In the genomic region with DNA sequence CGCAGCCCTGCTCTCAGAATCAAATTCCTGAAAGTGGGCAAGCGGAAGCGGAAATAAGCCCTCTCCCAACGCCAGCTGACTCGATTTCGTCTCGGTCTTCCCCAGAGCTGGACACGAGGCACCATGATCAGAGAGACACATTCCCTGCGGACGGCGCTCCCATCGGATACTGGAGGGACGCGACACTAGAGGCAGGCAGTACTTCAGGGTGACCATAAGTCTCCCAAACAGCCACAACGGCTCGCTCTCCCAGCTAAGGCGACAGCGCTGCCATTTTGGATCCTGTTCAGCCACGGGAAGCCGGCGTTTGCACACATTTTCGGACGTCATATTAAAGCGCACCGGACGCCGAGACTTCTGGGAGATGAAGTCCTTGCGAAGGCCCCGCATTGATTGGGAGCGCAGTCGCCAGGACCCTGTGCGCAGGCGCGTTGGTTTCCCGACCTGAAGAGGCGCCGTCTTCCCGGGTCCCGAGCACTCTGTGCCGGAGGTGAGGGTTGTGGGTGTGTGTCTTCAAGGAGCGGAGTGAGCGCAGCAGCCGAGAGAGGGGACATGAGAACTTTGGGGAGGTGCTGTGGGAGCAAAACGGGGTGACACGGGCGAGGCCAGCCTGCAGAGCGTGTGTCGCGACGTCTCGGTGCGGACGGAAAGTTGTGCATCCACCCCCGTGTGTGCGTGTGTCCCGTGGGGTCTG, we compare ENCODE assay signal across 8 cellular contexts. TPM values are rescaled to one million over a fixed set of nuclear protein-coding genes. Genes with fewer than 3 reads are reported as not detected.
DNase-seq lines count a peak whose midpoint lies in the region; ATAC-seq, FAIRE-seq and TF ChIP-seq lines count a peak whose summit lies in the region.

TSS of gene ZNF2 (plus strand) at position 439 of the 694 bp plus-strand sequence. CDS start 10,418 bp downstream, outside the sequence.

- ATAC-seq in naive thymus-derived CD8-positive, alpha-beta T cell = peak; percentile 93 to 95
- peak; percentile 95 to 97 for ATAC-seq in stimulated activated naive B cell treated with anti-CD40 and anti-IgM and Interleukin-4, amounts not matched to agents 10 μg/mL and 1 μg/mL and 100 μg/mL, for 72 hours (replicated peaks)

- DNase-seq in ELR (ENCODE audit: low read depth) = peak; percentile 99
- peak; percentile 97 for DNase-seq in H54 (ENCODE audit: insufficient read length, low spot score)
- peak; percentile 99 for DNase-seq in LoVo (ENCODE audit: low spot score)
- peak; percentile 99 for DNase-seq in RWPE1 (ENCODE audit: low spot score)
- peak; percentile 96 for DNase-seq in activated T-helper 9 cell treated with anti-CD3 and anti-CD28 coated beads, Interleukin-2, amount 50 U/mL, for 16 hours (ENCODE audit: low read depth)
- peak; percentile 98 for DNase-seq in fibroblast of peridontal ligament (ENCODE audit: extremely low read depth)
- peak; percentile 95 to 99 (median 96) for DNase-seq in naive thymus-derived CD8-positive, alpha-beta T cell
- peak; percentile 93 for DNase-seq in stimulated activated naive B cell treated with anti-CD40 and anti-IgM and Interleukin-4, amounts not matched to agents 10 μg/mL and 1 μg/mL and 100 μg/mL, for 72 hours

- CTCF ChIA-PET in RWPE1 (lab: Yijun Ruan, JAX) = interaction anchor here (0.6 to 1.0 kb wide), 2 partner anchors 44 to 236 kb away, joined by 3 to 5 read pairs; partner anchors contain the start of gene MRPS5

- TF ChIP-seq CTCF in RWPE1 (conservative IDR thresholded peaks at IDR 0.05; ENCODE audit: low read depth) = no peak

- no peaks in the 10 kb centered on the region for H3K27me3 Mint-ChIP-seq in naive thymus-derived CD8-positive, alpha-beta T cell
- no peaks in the 10 kb centered on the region for H3K27me3 Mint-ChIP-seq in stimulated activated naive B cell treated with anti-CD40 and anti-IgM and Interleukin-4, amounts not matched to agents 10 μg/mL and 1 μg/mL and 100 μg/mL, for 72 hours

- H3K4me3 Mint-ChIP-seq in naive thymus-derived CD8-positive, alpha-beta T cell = peak within 1 kb of the TSS; percentile 97 to 100 (median 100)
- peak within 1 kb of the TSS; percentile 98 to 100 for H3K4me3 Mint-ChIP-seq in stimulated activated naive B cell treated with anti-CD40 and anti-IgM and Interleukin-4, amounts not matched to agents 10 μg/mL and 1 μg/mL and 100 μg/mL, for 72 hours

- TF ChIP-seq POLR2A in H54 (IDR thresholded peaks at IDR 0.05; ENCODE audit: low read depth, low read length) = peak; percentile 78

- POLR2A ChIA-PET in RWPE1 (lab: Yijun Ruan, JAX; ENCODE audit: low non-redundant PET) = interaction anchor here (0.9 to 1.3 kb wide), 2 partner anchors 8 to 44 kb away, joined by 3 to 4 read pairs; partner anchors contain the start of gene MRPS5
- POLR2A ChIA-PET in naive thymus-derived CD8-positive, alpha-beta T cell (lab: Charles Lee) = interaction anchor here (1.0 to 3.0 kb wide), 6 partner anchors 42 to 143 kb away, joined by 3 to 26 read pairs (median 4); partner anchors contain the start of genes MRPS5 and ZNF892

- H3K9me3 Mint-ChIP-seq in naive thymus-derived CD8-positive, alpha-beta T cell = peaks cover 0 to 11% (median 0%) of the 10 kb centered on the region in 9 donors
- no peaks in the 10 kb centered on the region for H3K9me3 Mint-ChIP-seq in stimulated activated naive B cell treated with anti-CD40 and anti-IgM and Interleukin-4, amounts not matched to agents 10 μg/mL and 1 μg/mL and 100 μg/mL, for 72 hours

- peak; percentile 53 for FAIRE-seq in H54 (lab: Jason Lieb, UNC)

- peaks cover 0 to 13% (median 0%) of the 10 kb centered on the region in 3 donors for H3K36me3 Mint-ChIP-seq in naive thymus-derived CD8-positive, alpha-beta T cell
- H3K36me3 Mint-ChIP-seq in stimulated activated naive B cell treated with anti-CD40 and anti-IgM and Interleukin-4, amounts not matched to agents 10 μg/mL and 1 μg/mL and 100 μg/mL, for 72 hours = peaks cover 4 to 20% of the 10 kb centered on the region in 2 donors

- peak within 1 kb of the TSS; percentile 84 for H3K27ac ChIP-seq in RWPE1

- H3K4me1 Mint-ChIP-seq in naive thymus-derived CD8-positive, alpha-beta T cell = peaks cover 13 to 52% (median 39%) of the 10 kb centered on the region in 4 donors
- peaks cover 24 to 46% of the 10 kb centered on the region in 2 donors for H3K4me1 Mint-ChIP-seq in stimulated activated naive B cell treated with anti-CD40 and anti-IgM and Interleukin-4, amounts not matched to agents 10 μg/mL and 1 μg/mL and 100 μg/mL, for 72 hours

- H3K27ac Mint-ChIP-seq in naive thymus-derived CD8-positive, alpha-beta T cell = peak within 1 kb of the TSS; percentile 97 to 99 (median 98)
- H3K27ac Mint-ChIP-seq in stimulated activated naive B cell treated with anti-CD40 and anti-IgM and Interleukin-4, amounts not matched to agents 10 μg/mL and 1 μg/mL and 100 μg/mL, for 72 hours = peak within 1 kb of the TSS; percentile 100

RNA-seq across cellular contexts. Expression of gene ZNF2, which starts in this region (rescaled TPM):
- 1 to 10 TPM; 4.0 to 4.7 TPM for total RNA-seq in naive thymus-derived CD8-positive, alpha-beta T cell
- polyA plus RNA-seq in naive thymus-derived CD8-positive, alpha-beta T cell = 1 to 10 TPM; 2.5 to 4.2 (median 3.6) TPM

Comparison
In these comparisons a context has a peak if more than half of its experiments do, and no peak if none do; other contexts are left out.
1. Peak in every context shown above with its lines: DNase-seq, ATAC-seq and H3K27ac ChIP-seq.